Comparison of ENCODE assay signal across 24 cellular contexts in genomic region chr19:49837009-49837310, GRCh38. TPM values are rescaled to one million over a fixed set of nuclear protein-coding genes. Genes with fewer than 3 reads are reported as not detected.
A peak's percentile ranks its signal among the peaks of the same experiment; 100 is the strongest.
DNase-seq lines count a peak whose midpoint lies in the region; ATAC-seq and TF ChIP-seq lines count a peak whose summit lies in the region.
"Had no signal": no experiment of that assay in that cellular context is flagged by ENCODE, and none has a peak within 500 bp of the region (broad histone marks: within the 10 kb centered on the region; RNA-seq: fewer than 3 reads in every experiment).

No MANE protein-coding gene starts in this region.

- no peaks in the 10 kb centered on the region for H3K36me3 ChIP-seq in breast epithelium
- no peaks in the 10 kb centered on the region for H3K36me3 ChIP-seq in hepatocyte (replicated peaks; ENCODE audit: insufficient read depth, low read depth)
- peaks cover 61% of the 10 kb centered on the region for H3K36me3 ChIP-seq in HAP-1 (replicated peaks)
- H3K36me3 ChIP-seq: uterus had no signal

- DNase-seq in MCF 10A (ENCODE audit: unreplicated experiment): peak; percentile 68
- DNase-seq in breast epithelium (ENCODE audit: low spot score in 2 of 2): no peak
- DNase-seq in hepatocyte (ENCODE audit: low spot score): peak; percentile 7
- no peak for DNase-seq in HAP-1 (ENCODE audit: low spot score in 2 of 2)
- DNase-seq in NCI-H146 (lab: John Stamatoyannopoulos, UW): no peak
- DNase-seq in activated CD8-positive, alpha-beta T cell treated with anti-CD3 and anti-CD28 coated beads, Interleukin-2, amount 10 ng/mL, durations not matched to agents 7 days and 5 days: no peak
- DNase-seq: activated CD4-positive, CD25-positive, alpha-beta regulatory T cell; activated CD8-positive, alpha-beta memory T cell treated with anti-CD3 and anti-CD28 coated beads for 24 hours; activated naive CD4-positive, alpha-beta T cell treated with anti-CD3 and anti-CD28 coated beads for 36 hours; activated T-cell treated with anti-CD3 and anti-CD28 coated beads, Interleukin-2, amount 50 U/mL, for 4 hours; effector memory CD4-positive, alpha-beta T cell; esophagus squamous epithelium; HCEC 1CT; naive thymus-derived CD8-positive, alpha-beta T cell; NCI-H1417 treated with DMSO at 0.1 percent for 48 hours; NCI-H524; right lobe of liver; uterus had no signal

- POLR2A ChIA-PET in MCF 10A (lab: Yijun Ruan, JAX): interaction anchor here (0.9 to 1.8 kb wide), 3 partner anchors 11 to 23 kb away, joined by 4 to 5 read pairs (median 5); partner anchors contain the start of gene FUZ
- POLR2A ChIA-PET in activated CD8-positive, alpha-beta T cell treated with anti-CD3 and anti-CD28 coated beads, Interleukin-2, amount 10 ng/mL, durations not matched to agents 7 days and 5 days (lab: Charles Lee): no interaction called here

- H3K9me3 ChIP-seq in breast epithelium (no peaks in the 10 kb centered on the region), hepatocyte (ENCODE audit: low read depth) (no peaks in the 10 kb centered on the region), HAP-1 (no peaks in the 10 kb centered on the region)
- H3K9me3 ChIP-seq: A549, ascending aorta, BLaER1, esophagus squamous epithelium, right lobe of liver, uterus had no signal

- H3K4me3 ChIP-seq in breast epithelium (no peak overlapping the region), hepatocyte (no peak overlapping the region), HAP-1 (no peak overlapping the region)
- H3K4me3 ChIP-seq: A549, ascending aorta, BLaER1, esophagus squamous epithelium, right lobe of liver, SK-N-MC, uterus had no signal

- intact Hi-C loops in MCF 10A (cut with micrococcal nuclease): no loop called here
- intact Hi-C loops in breast epithelium (cut with DNase I; ENCODE audit: low total_unique reads): no loop called here

- TF ChIP-seq CTCF in MCF 10A (IDR thresholded peaks at IDR 0.05; ENCODE audit: unreplicated experiment): no peak
- TF ChIP-seq CTCF in breast epithelium (IDR thresholded peaks at IDR 0.05): no peak
- TF ChIP-seq CTCF in hepatocyte (IDR thresholded peaks at IDR 0.05; ENCODE audit: poor library complexity): no peak

- no peaks in the 10 kb centered on the region for H3K79me2 ChIP-seq in hepatocyte
- H3K79me2 ChIP-seq: parathyroid adenoma had no signal

- peaks cover 75% of the 10 kb centered on the region for H3K36me3 Mint-ChIP-seq in MCF 10A (ENCODE audit: insufficient read depth, unreplicated experiment)
- peaks cover 51% of the 10 kb centered on the region for H3K36me3 Mint-ChIP-seq in activated CD8-positive, alpha-beta T cell treated with anti-CD3 and anti-CD28 coated beads, Interleukin-2, amount 10 ng/mL, durations not matched to agents 7 days and 5 days (ENCODE audit: low read depth)

- TF ChIP-seq POLR2A in breast epithelium (IDR thresholded peaks at IDR 0.05): no peak

- 81% methylated on average over 5 of the region's 5 CpGs for WGBS in hepatocyte (ENCODE audit: low lambda C conversion rate, missing lambda C conversion rate)

- no peak overlapping the region for H2AFZ ChIP-seq in hepatocyte
- H2AFZ ChIP-seq: parathyroid adenoma had no signal

- CTCF ChIA-PET in MCF 10A (lab: Yijun Ruan, JAX): no interaction called here
- CTCF ChIA-PET in activated CD8-positive, alpha-beta T cell treated with anti-CD3 and anti-CD28 coated beads, Interleukin-2, amount 10 ng/mL, durations not matched to agents 7 days and 5 days (lab: Charles Lee): no interaction called here

- H3K27me3 ChIP-seq in breast epithelium: no peaks in the 10 kb centered on the region
- H3K27me3 ChIP-seq in hepatocyte: no peaks in the 10 kb centered on the region
- H3K27me3 ChIP-seq in HAP-1 (ENCODE audit: low read depth): no peaks in the 10 kb centered on the region
- H3K27me3 ChIP-seq: ascending aorta, BLaER1, esophagus squamous epithelium, right lobe of liver, uterus had no signal

- H3K9me2 ChIP-seq in hepatocyte (replicated peaks; ENCODE audit: insufficient read depth): no peaks in the 10 kb centered on the region

- H3K4me1 Mint-ChIP-seq in MCF 10A (ENCODE audit: insufficient read depth, unreplicated experiment): peaks cover 4% of the 10 kb centered on the region
- peaks cover 30% of the 10 kb centered on the region for H3K4me1 Mint-ChIP-seq in activated CD8-positive, alpha-beta T cell treated with anti-CD3 and anti-CD28 coated beads, Interleukin-2, amount 10 ng/mL, durations not matched to agents 7 days and 5 days (ENCODE audit: low read depth)

- H3K4me1 ChIP-seq in breast epithelium: no peaks in the 10 kb centered on the region
- no peaks in the 10 kb centered on the region for H3K4me1 ChIP-seq in hepatocyte (ENCODE audit: insufficient read depth)
- H3K4me1 ChIP-seq in HAP-1: no peaks in the 10 kb centered on the region
- H3K4me1 ChIP-seq: A549, ascending aorta, esophagus squamous epithelium, parathyroid adenoma, right lobe of liver, uterus had no signal

- no peak overlapping the region for H3K4me3 Mint-ChIP-seq in MCF 10A (ENCODE audit: unreplicated experiment)
- no peak overlapping the region for H3K4me3 Mint-ChIP-seq in activated CD8-positive, alpha-beta T cell treated with anti-CD3 and anti-CD28 coated beads, Interleukin-2, amount 10 ng/mL, durations not matched to agents 7 days and 5 days
- H3K4me3 Mint-ChIP-seq: activated naive CD4-positive, alpha-beta T cell treated with anti-CD3 and anti-CD28 coated beads for 36 hours; activated T-cell treated with anti-CD3 and anti-CD28 coated beads, Interleukin-2, amount 50 U/mL, for 4 hours; naive thymus-derived CD8-positive, alpha-beta T cell; T-helper 2 cell treated with Interferon-gamma antibody and Interleukin-4, amounts not matched to agents 5 μg/mL and 100 μg/mL, for 36 hours had no signal

- no peaks in the 10 kb centered on the region for H3K27me3 Mint-ChIP-seq in MCF 10A (ENCODE audit: insufficient read depth, unreplicated experiment)
- no peaks in the 10 kb centered on the region for H3K27me3 Mint-ChIP-seq in activated CD8-positive, alpha-beta T cell treated with anti-CD3 and anti-CD28 coated beads, Interleukin-2, amount 10 ng/mL, durations not matched to agents 7 days and 5 days (ENCODE audit: low read depth)
- H3K27me3 Mint-ChIP-seq: naive thymus-derived CD8-positive, alpha-beta T cell had no signal

- in situ Hi-C loops in HAP-1 (cut with MboI; ENCODE audit: low sequenced_read_pairs): no loop called here

- H4K20me1 ChIP-seq in hepatocyte (ENCODE audit: insufficient read depth, poor library complexity, severe bottlenecking): no peaks in the 10 kb centered on the region

- H3K9me3 Mint-ChIP-seq in MCF 10A (ENCODE audit: unreplicated experiment): no peaks in the 10 kb centered on the region
- H3K9me3 Mint-ChIP-seq in activated CD8-positive, alpha-beta T cell treated with anti-CD3 and anti-CD28 coated beads, Interleukin-2, amount 10 ng/mL, durations not matched to agents 7 days and 5 days (ENCODE audit: insufficient read depth): no peaks in the 10 kb centered on the region
- H3K9me3 Mint-ChIP-seq: activated naive CD4-positive, alpha-beta T cell treated with anti-CD3 and anti-CD28 coated beads for 36 hours; activated T-cell treated with anti-CD3 and anti-CD28 coated beads, Interleukin-2, amount 50 U/mL, for 4 hours; naive thymus-derived CD8-positive, alpha-beta T cell; T-helper 2 cell treated with Interferon-gamma antibody and Interleukin-4, amounts not matched to agents 5 μg/mL and 100 μg/mL, for 36 hours had no signal

- no peak overlapping the region for H3K27ac ChIP-seq in breast epithelium
- H3K27ac ChIP-seq in hepatocyte: no peak overlapping the region
- H3K27ac ChIP-seq: A549, ascending aorta, BLaER1, esophagus squamous epithelium, parathyroid adenoma, right lobe of liver, SK-N-MC, uterus had no signal

- no peak overlapping the region for H3K4me2 ChIP-seq in hepatocyte
- H3K4me2 ChIP-seq: A549, BLaER1 had no signal

- no TSS peak for BruUV-seq in MCF 10A (replicated peaks; lab: Mats Ljungman, UMichigan)

- no peak for ATAC-seq in activated CD8-positive, alpha-beta T cell treated with anti-CD3 and anti-CD28 coated beads, Interleukin-2, amount 10 ng/mL, durations not matched to agents 7 days and 5 days
- ATAC-seq: A549; activated T-cell treated with anti-CD3 and anti-CD28 coated beads, Interleukin-2, amount 50 U/mL, for 4 hours; naive thymus-derived CD8-positive, alpha-beta T cell; right lobe of liver had no signal

- H3K27ac Mint-ChIP-seq in MCF 10A (ENCODE audit: low read depth, unreplicated experiment): no peak overlapping the region
- no peak overlapping the region for H3K27ac Mint-ChIP-seq in activated CD8-positive, alpha-beta T cell treated with anti-CD3 and anti-CD28 coated beads, Interleukin-2, amount 10 ng/mL, durations not matched to agents 7 days and 5 days
- H3K27ac Mint-ChIP-seq: activated naive CD4-positive, alpha-beta T cell treated with anti-CD3 and anti-CD28 coated beads for 36 hours had no signal

RNA-seq across cellular contexts. Expression of gene PTOV1, which starts 14.0 kb away (rescaled TPM):
- total RNA-seq in MCF 10A (2022) (68.5 and 78.8 TPM in 2 replicates), breast epithelium (10 to 100 TPM; 45.1 to 95.0 (median 90.3) TPM), hepatocyte (76.4 and 114 TPM in 2 replicates)
- 294 and 305 TPM in 2 replicates for polyA plus RNA-seq in hepatocyte
- total RNA-seq in activated CD8-positive, alpha-beta T cell treated with anti-CD3 and anti-CD28 coated beads, Interleukin-2, amount 10 ng/mL, durations not matched to agents 7 days and 5 days: 10 to 100 TPM; 78.8 to 94.3 TPM

RNA-seq across cellular contexts. Expression of gene MED25, which starts 18.9 kb away (rescaled TPM):
- total RNA-seq in MCF 10A (2022) (39.9 and 43.2 TPM in 2 replicates), breast epithelium (10 to 100 TPM; 16.3 to 27.5 (median 20.6) TPM), hepatocyte (23.0 and 29.6 TPM in 2 replicates)
- polyA plus RNA-seq in hepatocyte: 83.9 and 100 TPM in 2 replicates
- 10 to 100 TPM; 59.9 to 62.2 TPM for total RNA-seq in activated CD8-positive, alpha-beta T cell treated with anti-CD3 and anti-CD28 coated beads, Interleukin-2, amount 10 ng/mL, durations not matched to agents 7 days and 5 days

RNA-seq across cellular contexts. Expression of gene FUZ, which starts 23.9 kb away (rescaled TPM):
- total RNA-seq in MCF 10A (2022): 10.9 and 19.0 TPM in 2 replicates
- total RNA-seq in breast epithelium: 10 to 100 TPM; 13.0 to 27.4 (median 18.7) TPM
- total RNA-seq in hepatocyte: 19.5 and 20.5 TPM in 2 replicates
- polyA plus RNA-seq in hepatocyte: 20.4 and 24.2 TPM in 2 replicates
- total RNA-seq in activated CD8-positive, alpha-beta T cell treated with anti-CD3 and anti-CD28 coated beads, Interleukin-2, amount 10 ng/mL, durations not matched to agents 7 days and 5 days: 10 to 100 TPM; 23.1 to 24.2 TPM

RNA-seq across cellular contexts. Expression of gene PNKP, which starts 30.4 kb away (rescaled TPM):
- total RNA-seq in MCF 10A (2022) (70.7 and 90.3 TPM in 2 replicates), breast epithelium (10 to 100 TPM; 31.0 to 69.2 (median 57.7) TPM), hepatocyte (16.1 and 27.0 TPM in 2 replicates)
- polyA plus RNA-seq in hepatocyte: 68.6 and 84.4 TPM in 2 replicates
- total RNA-seq in activated CD8-positive, alpha-beta T cell treated with anti-CD3 and anti-CD28 coated beads, Interleukin-2, amount 10 ng/mL, durations not matched to agents 7 days and 5 days: 100 to 1,000 TPM; 113 to 120 TPM

RNA-seq across cellular contexts. Expression of gene AKT1S1, which starts 40.2 kb away (rescaled TPM):
- total RNA-seq in MCF 10A (2022) (74.7 and 79.2 TPM in 2 replicates), breast epithelium (10 to 100 TPM; 11.9 to 13.8 (median 12.5) TPM), hepatocyte (15.6 and 16.3 TPM in 2 replicates)
- 73.0 and 74.5 TPM in 2 replicates for polyA plus RNA-seq in hepatocyte
- total RNA-seq in activated CD8-positive, alpha-beta T cell treated with anti-CD3 and anti-CD28 coated beads, Interleukin-2, amount 10 ng/mL, durations not matched to agents 7 days and 5 days: 10 to 100 TPM; 15.6 to 16.4 TPM

Comparison
In these comparisons a context has a peak if more than half of its experiments do, and no peak if none do; other contexts are left out.
1. DNase-seq: peak in MCF 10A (single experiment) and hepatocyte (single experiment); none in breast epithelium (0 of 2), HAP-1 (0 of 2), NCI-H146 (single experiment) and activated CD8-positive, alpha-beta T cell treated with anti-CD3 and anti-CD28 coated beads, Interleukin-2, amount 10 ng/mL, durations not matched to agents 7 days and 5 days (single experiment).